In the genomic region with DNA sequence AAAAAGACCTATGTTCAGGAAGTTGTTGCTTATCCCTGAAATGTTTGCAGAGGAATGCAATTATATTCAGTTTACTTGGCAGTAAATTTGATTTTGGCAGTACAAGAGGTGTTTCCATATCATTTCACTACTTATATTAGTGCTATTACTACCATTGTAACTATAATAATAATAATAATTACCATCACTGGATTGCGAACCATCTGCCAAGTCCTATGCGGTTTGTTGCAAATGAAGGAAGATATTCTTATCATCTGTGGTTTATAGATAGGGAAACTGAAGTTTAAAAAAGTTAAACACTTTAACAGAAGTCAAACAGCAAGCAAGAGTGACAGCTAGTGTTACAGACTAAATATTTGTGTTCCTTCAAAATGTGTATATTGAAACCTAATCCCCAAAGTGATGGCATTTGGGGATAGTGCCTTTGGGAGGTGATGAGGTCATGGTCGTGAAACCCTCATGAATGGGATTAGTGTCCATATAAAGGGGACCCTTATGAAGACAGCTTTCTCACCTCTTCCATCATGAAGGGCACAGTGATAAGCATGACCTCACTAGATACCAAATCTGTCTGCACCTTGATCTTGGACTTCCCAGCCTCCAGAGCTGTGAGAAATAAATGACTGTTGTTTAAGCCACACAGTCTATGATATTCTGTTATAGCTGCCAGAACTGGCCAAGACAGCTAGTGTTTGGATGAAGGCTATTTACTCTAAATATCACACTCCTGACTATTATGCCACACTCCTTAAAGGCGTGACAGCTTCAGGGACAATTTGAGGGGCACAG, we compare ENCODE assay signal across 15 cellular contexts.
DNase-seq lines count a peak whose midpoint lies in the region; ATAC-seq, FAIRE-seq and TF ChIP-seq lines count a peak whose summit lies in the region.
"Had no signal": no experiment of that assay in that cellular context is flagged by ENCODE, and none has a peak within 500 bp of the region (broad histone marks: within the 10 kb centered on the region; RNA-seq: fewer than 3 reads in every experiment).

No MANE protein-coding gene starts in this region.

- H3K4me2 ChIP-seq in HepG2 (ENCODE audit: low read depth, low read length), result no peak overlapping the region
- no peak overlapping the region for H3K4me2 ChIP-seq in astrocyte (ENCODE audit: low read length)

- H3K9ac ChIP-seq in HepG2 (ENCODE audit: insufficient read depth, low read depth, low read length), result no peak overlapping the region
- H3K9ac ChIP-seq in astrocyte (ENCODE audit: low read length), result no peak overlapping the region

- no peak overlapping the region for H3K27ac Mint-ChIP-seq in astrocyte (ENCODE audit: unreplicated experiment)
- H3K27ac Mint-ChIP-seq: CD8-positive, alpha-beta memory T cell had no signal

- no peak for TF ChIP-seq CTCF in HepG2 (CRISPR knock-in tag; IDR thresholded peaks at IDR 0.05)
- no peak for TF ChIP-seq CTCF in right lobe of liver (IDR thresholded peaks at IDR 0.05)
- TF ChIP-seq CTCF in astrocyte (IDR thresholded peaks at IDR 0.05; ENCODE audit: insufficient read depth, low read depth, low read length), result no peak
- TF ChIP-seq CTCF in GM10266 (IDR thresholded peaks at IDR 0.05; ENCODE audit: control insufficient read depth, insufficient read depth, low read depth, missing control alignments), result no peak

- no peaks in the 10 kb centered on the region for H3K27me3 Mint-ChIP-seq in astrocyte (ENCODE audit: low read depth, unreplicated experiment)
- H3K27me3 Mint-ChIP-seq: CD8-positive, alpha-beta memory T cell had no signal

- H3K4me3 Mint-ChIP-seq in astrocyte (ENCODE audit: unreplicated experiment), result no peak overlapping the region
- H3K4me3 Mint-ChIP-seq: CD8-positive, alpha-beta memory T cell had no signal

- H3K4me3 ChIP-seq in HepG2 (replicated peaks in 1 of 3; ENCODE audit: insufficient read depth in 1 of 3, low read depth in 2 of 3, low read length in 3 of 3) (no peak overlapping the region), right lobe of liver (no peak overlapping the region), astrocyte (ENCODE audit: insufficient read depth, low read depth, low read length) (no peak overlapping the region)
- H3K4me3 ChIP-seq: GM12878 had no signal

- TF ChIP-seq RAD21 in HepG2 (CRISPR knock-in tag; IDR thresholded peaks at IDR 0.05), result no peak

- H3K9me3 Mint-ChIP-seq in astrocyte (ENCODE audit: unreplicated experiment), result no peaks in the 10 kb centered on the region

- no peak for TF ChIP-seq POLR2A in HepG2 (IDR thresholded peaks at IDR 0.05; ENCODE audit: insufficient read depth in 1 of 2, low read depth in 2 of 2, low read length in 2 of 2)
- no peak for TF ChIP-seq POLR2A in right lobe of liver (IDR thresholded peaks at IDR 0.05)

- POLR2A ChIA-PET in HepG2 (lab: Yijun Ruan, JAX), result no interaction called here

- no peaks in the 10 kb centered on the region for H3K36me3 Mint-ChIP-seq in astrocyte (ENCODE audit: low read depth, unreplicated experiment)
- H3K36me3 Mint-ChIP-seq: CD8-positive, alpha-beta memory T cell had no signal

- 47% methylated on average over 4 of the region's 4 CpGs for WGBS in HepG2 (ENCODE audit: low lambda C conversion rate)
- 38% methylated on average over 4 of the region's 4 CpGs for WGBS in right lobe of liver (ENCODE audit: insufficient coverage, low coverage, low lambda C conversion rate, missing lambda C conversion rate)

- H2AFZ ChIP-seq in HepG2 (ENCODE audit: low read length) (no peak overlapping the region), astrocyte (ENCODE audit: low read depth, low read length) (no peak overlapping the region)

- H3K27me3 ChIP-seq in HepG2 (ENCODE audit: control insufficient read depth in 1 of 2, insufficient read depth in 2 of 2, low read length in 2 of 2), result no peaks in the 10 kb centered on the region
- H3K27me3 ChIP-seq in right lobe of liver, result no peaks in the 10 kb centered on the region
- H3K27me3 ChIP-seq in astrocyte (ENCODE audit: insufficient read depth, low read length), result no peaks in the 10 kb centered on the region

- ATAC-seq in HepG2 (no peak), right lobe of liver (no peak)
- ATAC-seq: GM12878 had no signal

- BruUV-seq in HepG2 (replicated peaks; lab: Mats Ljungman, UMichigan), result no TSS peak

- no peak for FAIRE-seq in HepG2 (lab: Jason Lieb, UNC)
- FAIRE-seq in astrocyte (lab: Jason Lieb, UNC), result no peak
- FAIRE-seq: GM12878, H1 had no signal

- intact Hi-C loops in HepG2 (cut with micrococcal nuclease; ENCODE audit: unreplicated experiment), result no loop called here
- intact Hi-C loops in right lobe of liver (cut with DNase I), result no loop called here

- H3K9me3 ChIP-seq in HepG2 (ENCODE audit: low read length) (no peaks in the 10 kb centered on the region), right lobe of liver (no peaks in the 10 kb centered on the region), astrocyte (ENCODE audit: insufficient read depth, low read depth, low read length) (no peaks in the 10 kb centered on the region)

- DNase-seq in HepG2 (ENCODE audit: low spot score), result no peak
- DNase-seq in right lobe of liver, result no peak
- DNase-seq in astrocyte (ENCODE audit: low read depth), result peak; percentile 45
- DNase-seq in iris pigment epithelial cell (ENCODE audit: low read depth), result peak; percentile 11
- no peak for DNase-seq in NCI-H2171 treated with DMSO at 0.1 percent for 48 hours (lab: John Stamatoyannopoulos, UW)
- DNase-seq in MV-4-11 (lab: John Stamatoyannopoulos, UW), result no peak
- no peak for DNase-seq in hypothalamus (lab: John Stamatoyannopoulos, UW)
- DNase-seq in GM10266 (ENCODE audit: extremely low spot score), result no peak
- DNase-seq: CD8-positive, alpha-beta memory T cell; DMS53; HCEC 1CT; IMR-90 had no signal

- in situ Hi-C loops in HepG2 (cut with HindIII; ENCODE audit: extremely low pct_ligation_motif_present, low pct_unique_long_range_greater_than_20kb), result no loop called here

- H3K4me1 Mint-ChIP-seq in astrocyte (ENCODE audit: low read depth, unreplicated experiment), result no peaks in the 10 kb centered on the region
- H3K4me1 Mint-ChIP-seq: CD8-positive, alpha-beta memory T cell had no signal

- CTCF ChIA-PET in HepG2 (lab: Yijun Ruan, JAX; ENCODE audit: low intra/inter-chr PET ratio, low total read pairs), result no interaction called here

- H3K79me2 ChIP-seq in HepG2 (ENCODE audit: insufficient read depth, low read length) (no peaks in the 10 kb centered on the region), astrocyte (ENCODE audit: insufficient read depth, low read length) (no peaks in the 10 kb centered on the region)

- no peak overlapping the region for H3K27ac ChIP-seq in HepG2 (ENCODE audit: extremely low read length, insufficient read depth, low read length)
- H3K27ac ChIP-seq in right lobe of liver, result no peak overlapping the region
- H3K27ac ChIP-seq in astrocyte (ENCODE audit: low read depth, low read length), result no peak overlapping the region
- H3K27ac ChIP-seq: 22Rv1 had no signal

- H3K36me3 ChIP-seq in HepG2 (replicated peaks in 1 of 2; ENCODE audit: control insufficient read depth in 1 of 2, insufficient read depth in 2 of 2, low read length in 2 of 2), result no peaks in the 10 kb centered on the region
- no peaks in the 10 kb centered on the region for H3K36me3 ChIP-seq in right lobe of liver
- H3K36me3 ChIP-seq in astrocyte (ENCODE audit: insufficient read depth, low read length), result no peaks in the 10 kb centered on the region

- TF ChIP-seq EP300 in HepG2 (IDR thresholded peaks at IDR 0.05; ENCODE audit: low read depth in 2 of 2, low read length in 2 of 2) (no peak), HepG2 (CRISPR knock-in tag; IDR thresholded peaks at IDR 0.05; ENCODE audit: borderline replicate concordance) (no peak)

- H3K4me1 ChIP-seq in HepG2 (ENCODE audit: insufficient read depth, low read length) (no peaks in the 10 kb centered on the region), right lobe of liver (no peaks in the 10 kb centered on the region), astrocyte (ENCODE audit: insufficient read depth, low read length) (no peaks in the 10 kb centered on the region)

- H4K20me1 ChIP-seq in HepG2 (ENCODE audit: insufficient read depth, low read length) (no peaks in the 10 kb centered on the region), astrocyte (ENCODE audit: insufficient read depth, low read length) (no peaks in the 10 kb centered on the region)

TF ChIP-seq in HepG2, 621 proteins besides CTCF, POLR2A, EP300 and RAD21:
- TF ChIP-seq, protein P1, sequence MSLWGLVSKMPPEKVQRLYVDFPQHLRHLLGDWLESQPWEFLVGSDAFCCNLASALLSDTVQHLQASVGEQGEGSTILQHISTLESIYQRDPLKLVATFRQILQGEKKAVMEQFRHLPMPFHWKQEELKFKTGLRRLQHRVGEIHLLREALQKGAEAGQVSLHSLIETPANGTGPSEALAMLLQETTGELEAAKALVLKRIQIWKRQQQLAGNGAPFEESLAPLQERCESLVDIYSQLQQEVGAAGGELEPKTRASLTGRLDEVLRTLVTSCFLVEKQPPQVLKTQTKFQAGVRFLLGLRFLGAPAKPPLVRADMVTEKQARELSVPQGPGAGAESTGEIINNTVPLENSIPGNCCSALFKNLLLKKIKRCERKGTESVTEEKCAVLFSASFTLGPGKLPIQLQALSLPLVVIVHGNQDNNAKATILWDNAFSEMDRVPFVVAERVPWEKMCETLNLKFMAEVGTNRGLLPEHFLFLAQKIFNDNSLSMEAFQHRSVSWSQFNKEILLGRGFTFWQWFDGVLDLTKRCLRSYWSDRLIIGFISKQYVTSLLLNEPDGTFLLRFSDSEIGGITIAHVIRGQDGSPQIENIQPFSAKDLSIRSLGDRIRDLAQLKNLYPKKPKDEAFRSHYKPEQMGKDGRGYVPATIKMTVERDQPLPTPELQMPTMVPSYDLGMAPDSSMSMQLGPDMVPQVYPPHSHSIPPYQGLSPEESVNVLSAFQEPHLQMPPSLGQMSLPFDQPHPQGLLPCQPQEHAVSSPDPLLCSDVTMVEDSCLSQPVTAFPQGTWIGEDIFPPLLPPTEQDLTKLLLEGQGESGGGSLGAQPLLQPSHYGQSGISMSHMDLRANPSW (CRISPR knock-in tag; IDR thresholded peaks at IDR 0.05; ENCODE audit: borderline replicate concordance), result no peak
- TF ChIP-seq, protein P2, sequence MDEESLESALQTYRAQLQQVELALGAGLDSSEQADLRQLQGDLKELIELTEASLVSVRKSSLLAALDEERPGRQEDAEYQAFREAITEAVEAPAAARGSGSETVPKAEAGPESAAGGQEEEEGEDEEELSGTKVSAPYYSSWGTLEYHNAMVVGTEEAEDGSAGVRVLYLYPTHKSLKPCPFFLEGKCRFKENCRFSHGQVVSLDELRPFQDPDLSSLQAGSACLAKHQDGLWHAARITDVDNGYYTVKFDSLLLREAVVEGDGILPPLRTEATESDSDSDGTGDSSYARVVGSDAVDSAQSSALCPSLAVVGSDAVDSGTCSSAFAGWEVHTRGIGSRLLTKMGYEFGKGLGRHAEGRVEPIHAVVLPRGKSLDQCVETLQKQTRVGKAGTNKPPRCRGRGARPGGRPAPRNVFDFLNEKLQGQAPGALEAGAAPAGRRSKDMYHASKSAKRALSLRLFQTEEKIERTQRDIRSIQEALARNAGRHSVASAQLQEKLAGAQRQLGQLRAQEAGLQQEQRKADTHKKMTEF (CRISPR knock-in tag; IDR thresholded peaks at IDR 0.05), result no peak
- TF ChIP-seq KDM2A (CRISPR knock-in tag; IDR thresholded peaks at IDR 0.05; ENCODE audit: borderline replicate concordance, low read depth) (no peak), ZNF205 (CRISPR knock-in tag; IDR thresholded peaks at IDR 0.05) (no peak), ZNF564 (CRISPR knock-in tag; IDR thresholded peaks at IDR 0.05) (peak; percentile 71; the same call in 1 of the 2 replicates)

Comparison
In these comparisons a context has a peak if more than half of its experiments do, and no peak if none do; other contexts are left out.
1. DNase-seq: peak in astrocyte (single experiment) and iris pigment epithelial cell (single experiment); none in HepG2 (single experiment), right lobe of liver (0 of 3), NCI-H2171 treated with DMSO at 0.1 percent for 48 hours (single experiment), MV-4-11 (single experiment), hypothalamus (0 of 51) and GM10266 (single experiment).